Comparison of ENCODE assay signal across 22 cellular contexts in the genomic region with DNA sequence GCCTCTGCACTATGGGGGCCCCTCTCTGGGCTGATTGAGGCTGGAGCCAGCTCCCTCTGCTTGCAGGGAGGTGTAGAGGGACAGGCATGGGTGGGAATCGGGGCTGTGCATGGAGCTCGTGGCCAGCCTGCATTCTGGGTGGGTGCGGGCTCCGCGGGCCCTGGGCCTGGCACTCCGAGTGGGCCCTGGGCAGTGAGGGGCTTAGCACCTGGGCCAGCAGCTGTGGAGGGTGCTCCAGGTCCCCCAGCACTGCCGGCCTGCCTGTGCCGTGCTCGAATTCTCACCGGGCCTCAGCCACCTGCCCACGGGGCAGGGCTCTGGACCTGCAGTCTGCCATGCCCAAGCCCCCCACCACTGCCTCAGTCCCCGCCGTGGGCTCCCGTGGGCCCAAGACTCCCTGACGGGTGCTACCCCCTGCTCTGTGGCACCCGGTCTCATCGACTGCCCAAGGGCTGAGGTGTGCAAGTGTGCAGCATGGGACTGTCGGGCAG.
DNase-seq lines count a peak whose midpoint lies in the region; ATAC-seq, FAIRE-seq and TF ChIP-seq lines count a peak whose summit lies in the region.
"Had no signal": no experiment of that assay in that cellular context is flagged by ENCODE, and none has a peak within 500 bp of the region (broad histone marks: within the 10 kb centered on the region; RNA-seq: fewer than 3 reads in every experiment).

No MANE protein-coding gene starts in this region.

- H3K4me1 ChIP-seq in right cardiac atrium (ENCODE audit: control insufficient read depth, insufficient read depth, low read length) (no peaks in the 10 kb centered on the region), right atrium auricular region (no peaks in the 10 kb centered on the region), kidney (ENCODE audit: control insufficient read depth in 1 of 2, insufficient read depth in 1 of 2, low read depth in 1 of 2, low read length in 2 of 2) (no peaks in the 10 kb centered on the region)
- H3K4me1 ChIP-seq: BE2C had no signal

- H3K27ac Mint-ChIP-seq in stimulated activated memory B cell treated with anti-CD40 and anti-IgM and Interleukin-4, amounts not matched to agents 10 μg/mL and 1 μg/mL and 100 μg/mL, for 72 hours, result no peak overlapping the region
- H3K27ac Mint-ChIP-seq: CD4-positive, CD25-positive, alpha-beta regulatory T cell; CD8-positive, alpha-beta memory T cell; GM23338; HFFc6 had no signal

- no peaks in the 10 kb centered on the region for H3K27me3 Mint-ChIP-seq in stimulated activated memory B cell treated with anti-CD40 and anti-IgM and Interleukin-4, amounts not matched to agents 10 μg/mL and 1 μg/mL and 100 μg/mL, for 72 hours
- H3K27me3 Mint-ChIP-seq: CD4-positive, CD25-positive, alpha-beta regulatory T cell; CD8-positive, alpha-beta memory T cell had no signal

- no peak for FAIRE-seq in kidney (lab: Jason Lieb, UNC)
- FAIRE-seq: A204.1, G401.6, GM12891, H54 had no signal

- no peak for TF ChIP-seq CTCF in right atrium auricular region (IDR thresholded peaks at IDR 0.05)
- no peak for TF ChIP-seq CTCF in kidney (IDR thresholded peaks at IDR 0.05; ENCODE audit: borderline replicate concordance, extremely low read depth, insufficient read depth)

- H3K9ac ChIP-seq in kidney (ENCODE audit: low read length in 2 of 2), result no peak overlapping the region

- H3K4me3 ChIP-seq in right cardiac atrium (ENCODE audit: low read length), result no peak overlapping the region
- no peak overlapping the region for H3K4me3 ChIP-seq in right atrium auricular region
- H3K4me3 ChIP-seq in kidney (ENCODE audit: low read length in 2 of 2), result no peak overlapping the region
- H3K4me3 ChIP-seq: GM23338 had no signal

- ATAC-seq in right cardiac atrium, result no peak
- peak; percentile 25 for ATAC-seq in stimulated activated memory B cell treated with anti-CD40 and anti-IgM and Interleukin-4, amounts not matched to agents 10 μg/mL and 1 μg/mL and 100 μg/mL, for 72 hours
- ATAC-seq: GM23338 had no signal

- H3K4me1 Mint-ChIP-seq in stimulated activated memory B cell treated with anti-CD40 and anti-IgM and Interleukin-4, amounts not matched to agents 10 μg/mL and 1 μg/mL and 100 μg/mL, for 72 hours, result no peaks in the 10 kb centered on the region
- H3K4me1 Mint-ChIP-seq: CD4-positive, CD25-positive, alpha-beta regulatory T cell; CD8-positive, alpha-beta memory T cell; GM23338 had no signal

- H3K9me3 ChIP-seq in right cardiac atrium (ENCODE audit: control insufficient read depth, low read length) (no peaks in the 10 kb centered on the region), right atrium auricular region (no peaks in the 10 kb centered on the region), kidney (ENCODE audit: control insufficient read depth in 1 of 2, low read length in 2 of 2) (no peaks in the 10 kb centered on the region)
- H3K9me3 ChIP-seq: BE2C had no signal

- DNase-seq in right cardiac atrium (peak in 2 of 3 donors; percentile 30 to 43), right atrium auricular region (ENCODE audit: low spot score) (no peak), kidney (peak; percentile 66), NCI-H2107 treated with DMSO at 0.1 percent for 48 hours (lab: John Stamatoyannopoulos, UW; ENCODE audit: unreplicated experiment) (no peak)
- DNase-seq in activated CD8-positive, alpha-beta memory T cell treated with anti-CD3 and anti-CD28 coated beads, Interleukin-2, amount 50 U/mL, for 48 hours, result no peak
- DNase-seq: ACHN; BE2C; C1 segment of cervical spinal cord; CD4-positive, CD25-positive, alpha-beta regulatory T cell; CD8-positive, alpha-beta memory T cell; COR-L47; DMS 273 treated with DMSO at 0.1 percent for 48 hours; DMS53; HCEC 1CT; HFFc6 had no signal

- intact Hi-C loops in right cardiac atrium (cut with DNase I), result no loop called here
- intact Hi-C loops in kidney (cut with DNase I), result no loop called here

- H3K36me3 Mint-ChIP-seq in stimulated activated memory B cell treated with anti-CD40 and anti-IgM and Interleukin-4, amounts not matched to agents 10 μg/mL and 1 μg/mL and 100 μg/mL, for 72 hours, result no peaks in the 10 kb centered on the region
- H3K36me3 Mint-ChIP-seq: CD4-positive, CD25-positive, alpha-beta regulatory T cell; CD8-positive, alpha-beta memory T cell had no signal

- H3K27ac ChIP-seq in right cardiac atrium (ENCODE audit: low read length) (no peak overlapping the region), right atrium auricular region (no peak overlapping the region), kidney (ENCODE audit: low read depth in 2 of 2, low read length in 2 of 2) (no peak overlapping the region)
- H3K27ac ChIP-seq: HL-60 had no signal

- H3K27me3 ChIP-seq in right cardiac atrium (ENCODE audit: control insufficient read depth, insufficient read depth) (no peaks in the 10 kb centered on the region), right atrium auricular region (no peaks in the 10 kb centered on the region)
- H3K27me3 ChIP-seq: BE2C had no signal

- H3K4me3 Mint-ChIP-seq in stimulated activated memory B cell treated with anti-CD40 and anti-IgM and Interleukin-4, amounts not matched to agents 10 μg/mL and 1 μg/mL and 100 μg/mL, for 72 hours, result no peak overlapping the region
- H3K4me3 Mint-ChIP-seq: CD4-positive, CD25-positive, alpha-beta regulatory T cell; CD8-positive, alpha-beta memory T cell; GM23338; HFFc6 had no signal

- H3K36me3 ChIP-seq in right atrium auricular region (no peaks in the 10 kb centered on the region), kidney (ENCODE audit: control insufficient read depth in 1 of 2, insufficient read depth in 2 of 2, low read length in 2 of 2) (no peaks in the 10 kb centered on the region)
- H3K36me3 ChIP-seq: BE2C had no signal

- H3K9me3 Mint-ChIP-seq in stimulated activated memory B cell treated with anti-CD40 and anti-IgM and Interleukin-4, amounts not matched to agents 10 μg/mL and 1 μg/mL and 100 μg/mL, for 72 hours, result peaks cover 3% of the 10 kb centered on the region

- 90% methylated on average over 18 of the region's 18 CpGs for WGBS in right cardiac atrium

Comparison
In these comparisons a context has a peak if more than half of its experiments do, and no peak if none do; other contexts are left out.
1. DNase-seq: peak in right cardiac atrium (2 of 3) and kidney (single experiment); none in right atrium auricular region (single experiment), activated CD8-positive, alpha-beta memory T cell treated with anti-CD3 and anti-CD28 coated beads, Interleukin-2, amount 50 U/mL, for 48 hours (single experiment) and NCI-H2107 treated with DMSO at 0.1 percent for 48 hours (single experiment).